Comparison of ENCODE assay signal across 31 cellular contexts in the genomic region with DNA sequence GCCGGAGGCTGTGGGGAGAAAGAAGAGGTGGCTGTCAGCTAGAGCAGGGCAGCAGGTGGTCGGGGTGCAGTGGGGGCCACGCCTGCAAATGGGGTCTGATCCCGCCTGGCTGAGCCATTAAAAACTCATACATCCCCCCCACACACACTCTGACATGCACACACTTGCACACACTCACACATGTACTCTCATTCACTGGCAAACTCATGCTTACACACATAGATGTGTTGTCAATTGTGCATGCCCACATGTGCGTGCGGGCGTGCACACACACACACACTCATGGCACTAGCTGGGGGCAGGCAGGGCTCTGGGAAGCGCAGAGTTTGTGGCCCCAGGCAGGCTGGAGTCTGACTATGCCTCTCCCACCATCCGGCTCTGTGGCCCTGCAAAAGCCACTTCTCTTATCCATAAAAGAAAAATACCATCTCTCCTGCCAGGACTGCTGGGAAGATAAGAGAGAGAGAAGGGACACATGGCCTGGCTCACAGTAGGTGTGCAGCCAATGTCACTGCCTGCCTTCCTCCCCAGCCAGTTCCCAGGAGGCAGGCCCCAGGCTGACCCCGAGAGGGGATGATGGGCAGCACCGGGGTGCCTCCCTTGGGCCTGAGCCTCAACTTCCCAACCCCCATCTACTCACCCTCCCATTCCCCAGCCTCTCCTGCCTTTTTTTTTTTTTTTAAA.
"Had no signal": no experiment of that assay in that cellular context is flagged by ENCODE, and none has a peak within 500 bp of the region (broad histone marks: within the 10 kb centered on the region; RNA-seq: fewer than 3 reads in every experiment).

No MANE protein-coding gene starts in this region.

- H3K27me3 ChIP-seq: adrenal gland, body of pancreas had no signal

- H3K4me3 Mint-ChIP-seq: activated CD4-positive, alpha-beta memory T cell treated with anti-CD3 and anti-CD28 coated beads for 36 hours; activated CD4-positive, alpha-beta T cell treated with anti-CD3 and anti-CD28 coated beads for 36 hours; activated CD4-positive, alpha-beta T cell treated with anti-CD3 and anti-CD28 coated beads, Interleukin-2, amount 10 ng/mL, durations not matched to agents 24 days and 14 days; activated CD8-positive, alpha-beta memory T cell treated with anti-CD3 and anti-CD28 coated beads, Interleukin-2, amount 10 ng/mL, durations not matched to agents 7 days and 5 days; activated CD8-positive, alpha-beta T cell treated with anti-CD3 and anti-CD28 coated beads, Interleukin-2, amount 10 ng/mL, durations not matched to agents 7 days and 5 days; activated naive CD4-positive, alpha-beta T cell treated with anti-CD3 and anti-CD28 coated beads, Interleukin-2, amount 10 ng/mL, durations not matched to agents 7 days and 5 days; activated T-helper 1 cell treated with anti-CD3 and anti-CD28 coated beads, Interleukin-12 subunit alpha, Interleukin-12 subunit beta, Interleukin-2, Interleukin-4 antibody, amounts not matched to agents 30 ng/mL and 10 ng/mL and 1 ng/mL, durations not matched to agents 14 hours and 24 hours and 36 hours had no signal

- H3K4me1 ChIP-seq: adrenal gland, body of pancreas, esophagus squamous epithelium had no signal

- ATAC-seq: activated CD4-positive, alpha-beta T cell treated with anti-CD3 and anti-CD28 coated beads for 36 hours; activated CD8-positive, alpha-beta T cell treated with anti-CD3 and anti-CD28 coated beads, Interleukin-2, amount 10 ng/mL, durations not matched to agents 7 days and 5 days; activated naive CD4-positive, alpha-beta T cell treated with anti-CD3 and anti-CD28 coated beads, Interleukin-2, amount 50 U/mL, for 72 hours; body of pancreas had no signal

- DNase-seq: activated CD4-positive, alpha-beta memory T cell treated with anti-CD3 and anti-CD28 coated beads for 36 hours; activated CD4-positive, alpha-beta T cell treated with anti-CD3 and anti-CD28 coated beads for 36 hours; activated CD4-positive, alpha-beta T cell treated with anti-CD3 and anti-CD28 coated beads, Interleukin-2, amount 10 ng/mL, durations not matched to agents 24 days and 14 days; activated CD4-positive, CD25-positive, alpha-beta regulatory T cell; activated CD4-positive, CD25-positive, alpha-beta regulatory T cell treated with anti-CD3 and anti-CD28 coated beads, Interleukin-2, amount 50 U/mL, for 72 hours; activated CD8-positive, alpha-beta memory T cell treated with anti-CD3 and anti-CD28 coated beads, Interleukin-2, amount 10 ng/mL, durations not matched to agents 7 days and 5 days; activated CD8-positive, alpha-beta memory T cell treated with anti-CD3 and anti-CD28 coated beads, Interleukin-2, amount 50 U/mL, for 4 hours; activated CD8-positive, alpha-beta T cell treated with anti-CD3 and anti-CD28 coated beads, Interleukin-2, amount 10 ng/mL, durations not matched to agents 7 days and 5 days; activated effector memory CD4-positive, alpha-beta T cell treated with anti-CD3 and anti-CD28 coated beads, Interleukin-2, amount 50 U/mL, for 16 hours; activated naive CD4-positive, alpha-beta T cell treated with anti-CD3 and anti-CD28 coated beads, Interleukin-2, amount 10 ng/mL, durations not matched to agents 7 days and 5 days; activated T-cell treated with anti-CD3 and anti-CD28 coated beads, Interleukin-2, amount 50 U/mL, for 1 hour; activated T-cell treated with anti-CD3 and anti-CD28 coated beads, Interleukin-2, amount 50 U/mL, for 48 hours; adrenal gland; amygdala; aorta; body of pancreas; caudate nucleus; cortex of kidney; dermis blood vessel endothelial cell; effector CD8-positive, alpha-beta T cell; esophagus squamous epithelium; head of caudate nucleus; T-helper 2 cell had no signal

- H3K36me3 Mint-ChIP-seq: activated CD4-positive, alpha-beta memory T cell treated with anti-CD3 and anti-CD28 coated beads for 36 hours; activated CD8-positive, alpha-beta memory T cell treated with anti-CD3 and anti-CD28 coated beads, Interleukin-2, amount 10 ng/mL, durations not matched to agents 7 days and 5 days; activated naive CD4-positive, alpha-beta T cell treated with anti-CD3 and anti-CD28 coated beads, Interleukin-2, amount 10 ng/mL, durations not matched to agents 7 days and 5 days; activated naive CD4-positive, alpha-beta T cell treated with anti-CD3 and anti-CD28 coated beads, Interleukin-2, amount 50 U/mL, for 72 hours had no signal

- FAIRE-seq: colon, endometrium, endothelial cell of umbilical vein, frontal cortex had no signal

- H3K4me3 ChIP-seq: adrenal gland, body of pancreas, esophagus squamous epithelium had no signal

- H3K9me3 Mint-ChIP-seq: activated CD4-positive, alpha-beta memory T cell treated with anti-CD3 and anti-CD28 coated beads for 36 hours; activated CD4-positive, alpha-beta T cell treated with anti-CD3 and anti-CD28 coated beads, Interleukin-2, amount 10 ng/mL, durations not matched to agents 24 days and 14 days; activated naive CD4-positive, alpha-beta T cell treated with anti-CD3 and anti-CD28 coated beads, Interleukin-2, amount 10 ng/mL, durations not matched to agents 7 days and 5 days; activated naive CD4-positive, alpha-beta T cell treated with anti-CD3 and anti-CD28 coated beads, Interleukin-2, amount 50 U/mL, for 72 hours; activated T-helper 1 cell treated with anti-CD3 and anti-CD28 coated beads, Interleukin-12 subunit alpha, Interleukin-12 subunit beta, Interleukin-2, Interleukin-4 antibody, amounts not matched to agents 30 ng/mL and 10 ng/mL and 1 ng/mL, durations not matched to agents 14 hours and 24 hours and 36 hours; activated T-helper 2 cell treated with anti-CD3 and anti-CD28 coated beads, Interferon-gamma antibody, Interleukin-2, Interleukin-4, amounts not matched to agents 10 μg/mL and 5 μg/mL and 100 μg/mL, durations not matched to agents 14 hours and 24 hours and 36 hours had no signal

- H3K36me3 ChIP-seq: adrenal gland, esophagus squamous epithelium had no signal

- H3K27ac ChIP-seq: adrenal gland, body of pancreas, epithelial cell of prostate, esophagus squamous epithelium had no signal

- H3K9me3 ChIP-seq: adrenal gland, body of pancreas, esophagus squamous epithelium had no signal

- H3K27ac Mint-ChIP-seq: activated CD4-positive, alpha-beta memory T cell treated with anti-CD3 and anti-CD28 coated beads for 36 hours; activated CD4-positive, alpha-beta T cell treated with anti-CD3 and anti-CD28 coated beads for 36 hours; activated CD4-positive, alpha-beta T cell treated with anti-CD3 and anti-CD28 coated beads, Interleukin-2, amount 10 ng/mL, durations not matched to agents 24 days and 14 days; activated CD8-positive, alpha-beta memory T cell treated with anti-CD3 and anti-CD28 coated beads, Interleukin-2, amount 10 ng/mL, durations not matched to agents 7 days and 5 days; activated CD8-positive, alpha-beta T cell treated with anti-CD3 and anti-CD28 coated beads, Interleukin-2, amount 10 ng/mL, durations not matched to agents 7 days and 5 days; activated naive CD4-positive, alpha-beta T cell treated with anti-CD3 and anti-CD28 coated beads, Interleukin-2, amount 10 ng/mL, durations not matched to agents 7 days and 5 days; activated T-helper 1 cell treated with anti-CD3 and anti-CD28 coated beads, Interleukin-12 subunit alpha, Interleukin-12 subunit beta, Interleukin-2, Interleukin-4 antibody, amounts not matched to agents 30 ng/mL and 10 ng/mL and 1 ng/mL, durations not matched to agents 14 hours and 24 hours and 36 hours; activated T-helper 2 cell treated with anti-CD3 and anti-CD28 coated beads, Interferon-gamma antibody, Interleukin-2, Interleukin-4, amounts not matched to agents 10 μg/mL and 5 μg/mL and 100 μg/mL, durations not matched to agents 14 hours and 24 hours and 36 hours had no signal
